In genomic region chr20:56778765-56779195, GRCh38 we compare ENCODE assay signal across 13 cellular contexts.
A peak's percentile ranks its signal among the peaks of the same experiment; 100 is the strongest.
DNase-seq lines count a peak whose midpoint lies in the region; ATAC-seq, FAIRE-seq and TF ChIP-seq lines count a peak whose summit lies in the region.
"Had no signal": no experiment of that assay in that cellular context is flagged by ENCODE, and none has a peak within 500 bp of the region (broad histone marks: within the 10 kb centered on the region; RNA-seq: fewer than 3 reads in every experiment).

No MANE protein-coding gene starts in this region.

- peak overlapping the region; percentile 92 for H3K27ac Mint-ChIP-seq in activated CD4-positive, alpha-beta T cell treated with anti-CD3 and anti-CD28 coated beads, Interleukin-2, amount 10 ng/mL, durations not matched to agents 7 days and 5 days
- peak overlapping the region; percentile 23 for H3K27ac Mint-ChIP-seq in astrocyte (ENCODE audit: unreplicated experiment)

- H3K4me1 ChIP-seq in astrocyte (ENCODE audit: insufficient read depth, low read length) = peaks cover 8% of the 10 kb centered on the region
- peaks cover 33% of the 10 kb centered on the region for H3K4me1 ChIP-seq in thymus (ENCODE audit: control insufficient read depth, insufficient read depth, low read length)
- H3K4me1 ChIP-seq: colonic mucosa had no signal

- no peaks in the 10 kb centered on the region for H3K27me3 ChIP-seq in astrocyte (ENCODE audit: insufficient read depth, low read length)
- H3K27me3 ChIP-seq in thymus (ENCODE audit: control insufficient read depth, insufficient read depth) = no peaks in the 10 kb centered on the region
- H3K27me3 ChIP-seq: colonic mucosa had no signal

- ATAC-seq in left ventricle myocardium superior (peak; percentile 70), HG03571 (IDR thresholded peaks at IDR 0.05; ENCODE audit: unreplicated experiment) (no peak), GM18520 (IDR thresholded peaks at IDR 0.05; ENCODE audit: unreplicated experiment) (no peak)

- H3K4me2 ChIP-seq in astrocyte (ENCODE audit: low read length) = peak overlapping the region; percentile 23

- no peaks in the 10 kb centered on the region for H3K36me3 Mint-ChIP-seq in activated CD4-positive, alpha-beta T cell treated with anti-CD3 and anti-CD28 coated beads, Interleukin-2, amount 10 ng/mL, durations not matched to agents 7 days and 5 days (ENCODE audit: low read depth)
- H3K36me3 Mint-ChIP-seq in astrocyte (ENCODE audit: low read depth, unreplicated experiment) = no peaks in the 10 kb centered on the region

- H3K79me2 ChIP-seq in astrocyte (ENCODE audit: insufficient read depth, low read length) = no peaks in the 10 kb centered on the region

- FAIRE-seq in astrocyte (lab: Jason Lieb, UNC) = no peak
- FAIRE-seq: urothelium cell line had no signal

- DNase-seq in activated CD4-positive, alpha-beta T cell treated with anti-CD3 and anti-CD28 coated beads, Interleukin-2, amount 10 ng/mL, durations not matched to agents 7 days and 5 days = peak; percentile 70
- DNase-seq in activated CD4-positive, alpha-beta T cell treated with anti-CD3 and anti-CD28 coated beads for 1 hour = no peak
- DNase-seq in astrocyte (ENCODE audit: low read depth) (peak; percentile 38), left ventricle myocardium superior (peak; percentile 47), COR-L47 (lab: John Stamatoyannopoulos, UW) (no peak)
- DNase-seq: activated T-cell treated with anti-CD3 and anti-CD28 coated beads for 4 hours, colonic mucosa, occipital lobe, T-helper 1 cell had no signal

- H3K9me3 ChIP-seq in astrocyte (ENCODE audit: insufficient read depth, low read depth, low read length) (no peaks in the 10 kb centered on the region), thymus (ENCODE audit: control insufficient read depth) (no peaks in the 10 kb centered on the region)
- H3K9me3 ChIP-seq: colonic mucosa had no signal

- no peaks in the 10 kb centered on the region for H3K9me3 Mint-ChIP-seq in activated CD4-positive, alpha-beta T cell treated with anti-CD3 and anti-CD28 coated beads, Interleukin-2, amount 10 ng/mL, durations not matched to agents 7 days and 5 days
- H3K9me3 Mint-ChIP-seq in astrocyte (ENCODE audit: unreplicated experiment) = no peaks in the 10 kb centered on the region

- 17% methylated on average over 8 of the region's 8 CpGs for WGBS in thymus

- POLR2A ChIA-PET in activated CD4-positive, alpha-beta T cell treated with anti-CD3 and anti-CD28 coated beads, Interleukin-2, amount 10 ng/mL, durations not matched to agents 7 days and 5 days (lab: Charles Lee) = no interaction called here

- H3K4me1 Mint-ChIP-seq in activated CD4-positive, alpha-beta T cell treated with anti-CD3 and anti-CD28 coated beads, Interleukin-2, amount 10 ng/mL, durations not matched to agents 7 days and 5 days = peaks cover 26% of the 10 kb centered on the region
- H3K4me1 Mint-ChIP-seq in astrocyte (ENCODE audit: low read depth, unreplicated experiment) = peaks cover 6% of the 10 kb centered on the region

- H2AFZ ChIP-seq in astrocyte (ENCODE audit: low read depth, low read length) = peak overlapping the region; percentile 59

- peak overlapping the region; percentile 45 for H3K4me3 Mint-ChIP-seq in activated CD4-positive, alpha-beta T cell treated with anti-CD3 and anti-CD28 coated beads, Interleukin-2, amount 10 ng/mL, durations not matched to agents 7 days and 5 days
- H3K4me3 Mint-ChIP-seq in astrocyte (ENCODE audit: unreplicated experiment) = no peak overlapping the region

- CTCF ChIA-PET in activated CD4-positive, alpha-beta T cell treated with anti-CD3 and anti-CD28 coated beads, Interleukin-2, amount 10 ng/mL, durations not matched to agents 7 days and 5 days (lab: Charles Lee) = no interaction called here

- H3K4me3 ChIP-seq in astrocyte (ENCODE audit: insufficient read depth, low read depth, low read length) (no peak overlapping the region), thymus (ENCODE audit: low read length) (peak overlapping the region; percentile 31)
- H3K4me3 ChIP-seq: colonic mucosa had no signal

- no peak for TF ChIP-seq CTCF in astrocyte (IDR thresholded peaks at IDR 0.05; ENCODE audit: insufficient read depth, low read depth, low read length)

- no peak overlapping the region for H3K9ac ChIP-seq in astrocyte (ENCODE audit: low read length)

- H3K27ac ChIP-seq in astrocyte (ENCODE audit: low read depth, low read length) = no peak overlapping the region
- peak overlapping the region; percentile 96 for H3K27ac ChIP-seq in thymus (ENCODE audit: low read depth)
- H3K27ac ChIP-seq: colonic mucosa had no signal

- H4K20me1 ChIP-seq in astrocyte (ENCODE audit: insufficient read depth, low read length) = no peaks in the 10 kb centered on the region

- no peaks in the 10 kb centered on the region for H3K27me3 Mint-ChIP-seq in activated CD4-positive, alpha-beta T cell treated with anti-CD3 and anti-CD28 coated beads, Interleukin-2, amount 10 ng/mL, durations not matched to agents 7 days and 5 days
- peaks cover 29% of the 10 kb centered on the region for H3K27me3 Mint-ChIP-seq in astrocyte (ENCODE audit: low read depth, unreplicated experiment)

- no peaks in the 10 kb centered on the region for H3K36me3 ChIP-seq in astrocyte (ENCODE audit: insufficient read depth, low read length)
- H3K36me3 ChIP-seq in thymus (ENCODE audit: control insufficient read depth, insufficient read depth) = no peaks in the 10 kb centered on the region
- H3K36me3 ChIP-seq: colonic mucosa had no signal

- intact Hi-C loops in left ventricle myocardium superior (cut with micrococcal nuclease) = no loop called here

Comparison
In these comparisons a context has a peak if more than half of its experiments do, and no peak if none do; other contexts are left out.
1. DNase-seq: peak in activated CD4-positive, alpha-beta T cell treated with anti-CD3 and anti-CD28 coated beads, Interleukin-2, amount 10 ng/mL, durations not matched to agents 7 days and 5 days (single experiment), astrocyte (single experiment) and left ventricle myocardium superior (single experiment); none in activated CD4-positive, alpha-beta T cell treated with anti-CD3 and anti-CD28 coated beads for 1 hour (single experiment) and COR-L47 (single experiment).